9 cellular contexts compared by ENCODE assay signal in the genomic region with DNA sequence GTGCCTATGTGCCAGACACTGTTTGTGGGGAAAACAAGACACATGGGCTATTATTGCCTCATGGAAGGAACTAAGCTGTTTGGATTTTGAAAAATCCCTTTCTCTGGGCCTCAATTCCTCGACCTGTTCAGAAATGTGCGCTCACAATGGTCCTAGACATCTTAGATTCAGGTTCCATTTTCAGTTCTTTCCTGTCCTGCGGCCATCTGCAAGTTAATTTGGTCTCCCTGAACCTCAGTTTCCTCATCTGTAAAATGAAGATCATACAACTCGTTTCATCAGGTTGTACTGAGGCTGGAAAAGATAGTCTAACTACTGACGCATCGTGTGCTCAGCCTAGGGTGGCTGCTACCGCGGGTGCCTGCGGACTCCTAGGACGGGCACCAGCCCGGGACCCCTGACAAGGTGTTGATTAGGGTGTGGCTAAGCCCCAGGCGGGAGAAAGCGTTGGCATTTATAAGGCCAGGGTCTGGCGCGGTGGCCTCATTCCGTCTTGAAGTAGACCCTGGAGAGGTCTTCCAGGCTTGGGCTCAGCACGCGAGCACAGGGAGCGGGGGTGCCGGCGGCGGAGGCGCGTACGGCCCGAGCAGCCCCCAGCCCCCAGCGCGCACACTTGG. TPM values are rescaled to one million over a fixed set of nuclear protein-coding genes. Genes with fewer than 3 reads are reported as not detected.
DNase-seq lines count a peak whose midpoint lies in the region; FAIRE-seq and TF ChIP-seq lines count a peak whose summit lies in the region.
"Had no signal": no experiment of that assay in that cellular context is flagged by ENCODE, and none has a peak within 500 bp of the region (broad histone marks: within the 10 kb centered on the region; RNA-seq: fewer than 3 reads in every experiment).

No MANE protein-coding gene starts in this region.

- H3K36me3 ChIP-seq in HAP-1 (replicated peaks) (peaks cover 20% of the 10 kb centered on the region), Peyer's patch (peaks cover 0 to 5% (median 0%) of the 10 kb centered on the region in 3 donors), mucosa of stomach (ENCODE audit: control insufficient read depth, insufficient read depth, low read length) (no peaks in the 10 kb centered on the region)

- intact Hi-C loops in dorsolateral prefrontal cortex (cut with DNase I), result loop anchor here in 1 of 2 donors (5.0 kb wide), 2 partner anchors 35 to 50 kb away; partner anchors contain the start of genes PITHD1 and RPL11

- DNase-seq in EH (ENCODE audit: low read depth) (peak; percentile 14), HAP-1 (ENCODE audit: low spot score in 2 of 2) (peak; percentile 26 to 61), Peyer's patch (peak in 1 of 3 donors; percentile 58), dorsolateral prefrontal cortex (peak in 2 of 10 donors; percentile 17 to 46), HTR-8/SVneo (ENCODE audit: insufficient read length, low spot score) (no peak), NCI-H2029 (lab: John Stamatoyannopoulos, UW) (no peak), COLO668 (lab: John Stamatoyannopoulos, UW; ENCODE audit: unreplicated experiment) (no peak)

- H3K27ac ChIP-seq in Peyer's patch, result peak overlapping the region; percentile 88 to 97 (median 96)
- peak overlapping the region in 58 of 59 donors; percentile 33 to 96 (median 86) for H3K27ac ChIP-seq in dorsolateral prefrontal cortex

- TF ChIP-seq POLR2A in Peyer's patch (IDR thresholded peaks at IDR 0.05), result no peak

- peak overlapping the region; percentile 85 for H3K4me3 ChIP-seq in HAP-1
- H3K4me3 ChIP-seq in Peyer's patch, result peak overlapping the region; percentile 92 to 100 (median 98)
- H3K4me3 ChIP-seq in dorsolateral prefrontal cortex, result peak overlapping the region; percentile 55 to 99 (median 92)
- peak overlapping the region; percentile 54 for H3K4me3 ChIP-seq in mucosa of stomach (ENCODE audit: low read length)

- H3K27me3 ChIP-seq in HAP-1 (ENCODE audit: low read depth) (no peaks in the 10 kb centered on the region), Peyer's patch (no peaks in the 10 kb centered on the region), dorsolateral prefrontal cortex (no peaks in the 10 kb centered on the region), mucosa of stomach (ENCODE audit: control insufficient read depth, insufficient read depth, low read length) (no peaks in the 10 kb centered on the region)

- TF ChIP-seq CTCF in Peyer's patch (IDR thresholded peaks at IDR 0.05), result no peak
- no peak for TF ChIP-seq CTCF in dorsolateral prefrontal cortex (IDR thresholded peaks at IDR 0.05 in 54 of 56, conservative IDR thresholded peaks at IDR 0.05 in 2 of 56; ENCODE audit: low read depth in 1 of 56, partially characterized antibody in 56 of 56)

- peak overlapping the region; percentile 90 for H3K9ac ChIP-seq in mucosa of stomach (ENCODE audit: low read length)

- in situ Hi-C loops in HAP-1 (cut with MboI; ENCODE audit: low sequenced_read_pairs), result no loop called here

- H3K4me1 ChIP-seq in HAP-1 (peaks cover 14% of the 10 kb centered on the region), Peyer's patch (peaks cover 0 to 15% (median 0%) of the 10 kb centered on the region in 4 donors), mucosa of stomach (ENCODE audit: control insufficient read depth, insufficient read depth, low read length) (peaks cover 12% of the 10 kb centered on the region)

- H3K9me3 ChIP-seq in HAP-1, result no peaks in the 10 kb centered on the region
- no peaks in the 10 kb centered on the region for H3K9me3 ChIP-seq in Peyer's patch
- H3K9me3 ChIP-seq in mucosa of stomach (ENCODE audit: control insufficient read depth, low read length), result no peaks in the 10 kb centered on the region

- FAIRE-seq in HTR-8/SVneo (lab: Jason Lieb, UNC), result no peak
- FAIRE-seq: TTC549 had no signal

RNA-seq across cellular contexts. Expression of gene ELOA, which starts 0.5 kb away (rescaled TPM):
- total RNA-seq in Peyer's patch (10 to 100 TPM; 26.3 to 43.7 (median 31.2) TPM), dorsolateral prefrontal cortex (10 to 100 TPM; 22.2 to 40.6 (median 28.2) TPM)

RNA-seq across cellular contexts. Expression of gene PITHD1, which starts 35.4 kb away (rescaled TPM):
- total RNA-seq in Peyer's patch, result 10 to 100 TPM; 19.4 to 47.0 (median 30.1) TPM
- 100 to 1,000 TPM in 113 of 120 experiments, 10 to 100 TPM in 7; 72.3 to 213 (median 157) TPM for total RNA-seq in dorsolateral prefrontal cortex

RNA-seq across cellular contexts. Expression of gene LYPLA2, which starts 48.2 kb away (rescaled TPM):
- total RNA-seq in Peyer's patch, result 100 to 1,000 TPM in 2 of 4 donors, 10 to 100 TPM in 2; 47.0 to 117 (median 105) TPM
- 10 to 100 TPM; 18.6 to 38.2 (median 26.9) TPM for total RNA-seq in dorsolateral prefrontal cortex

RNA-seq across cellular contexts. Expression of gene RPL11, which starts 51.2 kb away (rescaled TPM):
- total RNA-seq in Peyer's patch (100 to 1,000 TPM; 339 to 882 (median 437) TPM), dorsolateral prefrontal cortex (100 to 1,000 TPM; 167 to 380 (median 287) TPM)

RNA-seq across cellular contexts. Expression of gene GALE, which starts 57.8 kb away (rescaled TPM):
- total RNA-seq in Peyer's patch (100 to 1,000 TPM in 2 of 4 donors, 10 to 100 TPM in 2; 58.6 to 137 (median 107) TPM), dorsolateral prefrontal cortex (10 to 100 TPM; 13.2 to 40.0 (median 24.0) TPM)

Comparison
In these comparisons a context has a peak if more than half of its experiments do, and no peak if none do; other contexts are left out.
1. DNase-seq: peak in EH (single experiment) and HAP-1 (2 of 2); none in HTR-8/SVneo (single experiment), NCI-H2029 (single experiment) and COLO668 (single experiment).
2. Peak in every context shown above with its lines, with median percentiles within 50 percentile points of each other: H3K4me3 ChIP-seq.